In the genomic region with DNA sequence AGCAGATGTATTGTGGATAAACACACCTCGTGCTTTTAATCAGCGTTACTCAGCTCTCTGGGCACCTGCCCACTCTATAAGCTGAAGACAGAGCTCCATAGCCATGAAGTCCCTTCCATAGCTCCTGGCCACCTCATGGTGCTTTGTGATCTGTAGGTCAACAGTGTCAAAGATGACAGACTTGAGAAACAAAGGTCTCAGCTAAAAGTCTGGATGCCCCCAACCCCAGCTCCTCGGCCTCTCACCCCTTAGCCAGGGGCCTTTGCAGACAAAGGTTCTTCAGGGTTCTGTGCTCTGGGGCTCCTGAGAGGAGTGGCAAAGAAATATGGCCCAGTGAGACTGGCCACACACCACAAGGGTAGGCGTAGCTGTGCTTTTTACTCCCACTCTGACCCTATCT, we compare ENCODE assay signal across 18 cellular contexts.
DNase-seq lines count a peak whose midpoint lies in the region; TF ChIP-seq lines count a peak whose summit lies in the region.
"Had no signal": no experiment of that assay in that cellular context is flagged by ENCODE, and none has a peak within 500 bp of the region (broad histone marks: within the 10 kb centered on the region; RNA-seq: fewer than 3 reads in every experiment).

No MANE protein-coding gene starts in this region.

- DNase-seq in stimulated activated CD4-positive, alpha-beta T cell treated with anti-CD3 and anti-CD28 coated beads, Interleukin-4, amount 100 ng/mL, for 24 hours, result peak; percentile 2
- DNase-seq in stimulated activated CD4-positive, alpha-beta T cell treated with anti-CD3 and anti-CD28 coated beads, Interleukin-2, amount 100 ng/mL, for 24 hours, result no peak
- DNase-seq in esophagus muscularis mucosa (ENCODE audit: extremely low spot score), result peak; percentile 88
- peak; percentile 63 for DNase-seq in osteocyte (ENCODE audit: extremely low spot score, unreplicated experiment)
- DNase-seq in putamen (ENCODE audit: low spot score), result no peak
- DNase-seq in medulla oblongata (ENCODE audit: extremely low spot score), result no peak
- DNase-seq in SKM-1 (lab: John Stamatoyannopoulos, UW; ENCODE audit: unreplicated experiment), result no peak
- DNase-seq: ACHN; BE2C; C1 segment of cervical spinal cord; Caco-2; CD4-positive, CD25-positive, alpha-beta regulatory T cell; DMS153; DMS79 treated with DMSO at 0.1 percent for 48 hours; GF-D8; HFFc6 had no signal

- H3K27me3 ChIP-seq in esophagus muscularis mucosa, result no peaks in the 10 kb centered on the region
- H3K27me3 ChIP-seq: BE2C had no signal

- H3K36me3 ChIP-seq in esophagus muscularis mucosa, result peaks cover 0 to 2% (median 0%) of the 10 kb centered on the region in 4 donors
- H3K36me3 ChIP-seq: BE2C had no signal

- peaks cover 25% of the 10 kb centered on the region for H3K9me3 Mint-ChIP-seq in osteocyte (ENCODE audit: unreplicated experiment)

- H3K4me1 ChIP-seq in esophagus muscularis mucosa, result peaks cover 0 to 3% (median under 1%) of the 10 kb centered on the region in 4 donors
- H3K4me1 ChIP-seq: BE2C, Caco-2 had no signal

- WGBS in esophagus muscularis mucosa, result 80% methylated on average over 4 of the region's 4 CpGs

- H3K27ac ChIP-seq in esophagus muscularis mucosa (replicated peaks in 1 of 4), result no peak overlapping the region
- H3K27ac ChIP-seq: HL-60 had no signal

- H3K27ac Mint-ChIP-seq in osteocyte (ENCODE audit: unreplicated experiment), result no peak overlapping the region
- H3K27ac Mint-ChIP-seq: GM23338, HFFc6 had no signal

- no peak overlapping the region for H3K4me3 ChIP-seq in esophagus muscularis mucosa
- H3K4me3 ChIP-seq: GM23338 had no signal

- peaks cover 15% of the 10 kb centered on the region for H3K27me3 Mint-ChIP-seq in osteocyte (ENCODE audit: unreplicated experiment)

- TF ChIP-seq POLR2A in esophagus muscularis mucosa (IDR thresholded peaks at IDR 0.05; ENCODE audit: low read depth), result no peak

- no peak for TF ChIP-seq EP300 in esophagus muscularis mucosa (IDR thresholded peaks at IDR 0.05)

- H3K4me1 Mint-ChIP-seq in osteocyte (ENCODE audit: unreplicated experiment), result peaks cover under 1% of the 10 kb centered on the region
- H3K4me1 Mint-ChIP-seq: GM23338 had no signal

- peaks cover 0 to 8% (median 2%) of the 10 kb centered on the region in 4 donors for H3K9me3 ChIP-seq in esophagus muscularis mucosa
- H3K9me3 ChIP-seq: BE2C had no signal

- H3K4me3 Mint-ChIP-seq in osteocyte (ENCODE audit: unreplicated experiment), result no peak overlapping the region
- H3K4me3 Mint-ChIP-seq: CD4-positive, CD25-positive, alpha-beta regulatory T cell; GM23338; HFFc6 had no signal

- no peak for TF ChIP-seq CTCF in esophagus muscularis mucosa (IDR thresholded peaks at IDR 0.05)
- no peak for TF ChIP-seq CTCF in osteocyte (IDR thresholded peaks at IDR 0.05)

- peaks cover 9% of the 10 kb centered on the region for H3K36me3 Mint-ChIP-seq in osteocyte (ENCODE audit: unreplicated experiment)

- intact Hi-C loops in esophagus muscularis mucosa (cut with DNase I), result loop anchor here (10.0 kb wide), 1 partner anchor 500 kb away; a partner anchor contains a TSS

Comparison
In these comparisons a context has a peak if more than half of its experiments do, and no peak if none do; other contexts are left out.
1. DNase-seq: peak in stimulated activated CD4-positive, alpha-beta T cell treated with anti-CD3 and anti-CD28 coated beads, Interleukin-4, amount 100 ng/mL, for 24 hours (single experiment), esophagus muscularis mucosa (single experiment) and osteocyte (single experiment); none in stimulated activated CD4-positive, alpha-beta T cell treated with anti-CD3 and anti-CD28 coated beads, Interleukin-2, amount 100 ng/mL, for 24 hours (0 of 2), putamen (single experiment), medulla oblongata (single experiment) and SKM-1 (single experiment).